ENCODE assay signal across 8 cellular contexts in genomic region chr20:44532248-44532980, GRCh38. TPM values are rescaled to one million over a fixed set of nuclear protein-coding genes. Genes with fewer than 3 reads are reported as not detected.
DNase-seq lines count a peak whose midpoint lies in the region; ATAC-seq, FAIRE-seq and TF ChIP-seq lines count a peak whose summit lies in the region.

No MANE protein-coding gene starts in this region.

- peak; percentile 23 for DNase-seq in activated T-cell treated with anti-CD3 and anti-CD28 coated beads, Interleukin-2, amount 50 U/mL, for 1 hour
- DNase-seq in activated T-cell treated with anti-CD3 and anti-CD28 coated beads, Interleukin-2, amount 50 U/mL, for 72 hours = no peak
- DNase-seq in bronchial epithelial cell (ENCODE audit: low read depth) = no peak
- no peak for DNase-seq in lower leg skin (ENCODE audit: low spot score in 2 of 2)
- no peak for DNase-seq in NCI-H2171 (lab: John Stamatoyannopoulos, UW)

- 9 to 10% methylated on average over 11 of the region's 11 CpGs for WGBS in lower leg skin, 2 donors
- WGBS in urinary bladder = 6% methylated on average over 11 of the region's 11 CpGs

- H3K27me3 Mint-ChIP-seq in activated T-cell treated with anti-CD3 and anti-CD28 coated beads, Interleukin-2, amount 50 U/mL, for 72 hours (ENCODE audit: low read depth) = no peaks in the 10 kb centered on the region

- no peak overlapping the region for H3K4me3 Mint-ChIP-seq in activated T-cell treated with anti-CD3 and anti-CD28 coated beads, Interleukin-2, amount 50 U/mL, for 72 hours

- no peak for ATAC-seq in activated T-cell treated with anti-CD3 and anti-CD28 coated beads, Interleukin-2, amount 50 U/mL, for 72 hours (replicated peaks in 1 of 2)
- ATAC-seq in GM18909 (IDR thresholded peaks at IDR 0.05; ENCODE audit: poor library complexity, unreplicated experiment) = no peak
- no peak for ATAC-seq in HG03025 (IDR thresholded peaks at IDR 0.05; ENCODE audit: low FRiP score, unreplicated experiment)

- no peak for TF ChIP-seq CTCF in bronchial epithelial cell (IDR thresholded peaks at IDR 0.05; ENCODE audit: insufficient read depth, low read length, severe bottlenecking)
- TF ChIP-seq CTCF in lower leg skin (IDR thresholded peaks at IDR 0.05) = no peak

- H3K27ac Mint-ChIP-seq in activated T-cell treated with anti-CD3 and anti-CD28 coated beads, Interleukin-2, amount 50 U/mL, for 72 hours = no peak overlapping the region

- H3K27me3 ChIP-seq in bronchial epithelial cell (ENCODE audit: control insufficient read depth, insufficient read depth, low read length) = no peaks in the 10 kb centered on the region

- peaks cover 0 to 3% of the 10 kb centered on the region in 2 donors for H3K36me3 Mint-ChIP-seq in activated T-cell treated with anti-CD3 and anti-CD28 coated beads, Interleukin-2, amount 50 U/mL, for 72 hours (ENCODE audit: insufficient read depth in 2 of 2)

- H3K4me1 ChIP-seq in urinary bladder (ENCODE audit: insufficient read depth) = no peaks in the 10 kb centered on the region

- H3K36me3 ChIP-seq in bronchial epithelial cell (ENCODE audit: control insufficient read depth, insufficient read depth, low read length) (no peaks in the 10 kb centered on the region), urinary bladder (ENCODE audit: insufficient read depth) (no peaks in the 10 kb centered on the region)

- H3K9me3 Mint-ChIP-seq in activated T-cell treated with anti-CD3 and anti-CD28 coated beads, Interleukin-2, amount 50 U/mL, for 72 hours = no peaks in the 10 kb centered on the region

- H3K4me1 Mint-ChIP-seq in activated T-cell treated with anti-CD3 and anti-CD28 coated beads, Interleukin-2, amount 50 U/mL, for 72 hours (ENCODE audit: low read depth) = peaks cover 6% of the 10 kb centered on the region

- intact Hi-C loops in lower leg skin (cut with DNase I; ENCODE audit: low total_unique reads) = no loop called here

- H3K27ac ChIP-seq in urinary bladder (ENCODE audit: low read depth) = no peak overlapping the region

- H3K4me3 ChIP-seq in bronchial epithelial cell (ENCODE audit: low read depth, low read length) = peak overlapping the region; percentile 71
- peak overlapping the region; percentile 63 for H3K4me3 ChIP-seq in lower leg skin (ENCODE audit: low read depth, poor library complexity, severe bottlenecking)
- H3K4me3 ChIP-seq in urinary bladder (ENCODE audit: low read depth, low read length) = peak overlapping the region; percentile 67

- TF ChIP-seq POLR2A in lower leg skin (IDR thresholded peaks at IDR 0.05) = no peak

- FAIRE-seq in bronchial epithelial cell (lab: Jason Lieb, UNC) = no peak

RNA-seq across cellular contexts. Expression of gene SERINC3, which starts 10.5 kb away (rescaled TPM):
- total RNA-seq in activated T-cell treated with anti-CD3 and anti-CD28 coated beads, Interleukin-2, amount 50 U/mL, for 72 hours = 10 to 100 TPM; 85.6 to 100.0 TPM
- total RNA-seq in bronchial epithelial cell (82.4 and 107 TPM in 2 replicates), lower leg skin (100 to 1,000 TPM; 102 to 142 (median 124) TPM), urinary bladder (73.9 TPM)
- polyA plus RNA-seq in urinary bladder = 93.4 TPM

RNA-seq across cellular contexts. Expression of gene PKIG, which starts 50.0 kb away (rescaled TPM):
- total RNA-seq in activated T-cell treated with anti-CD3 and anti-CD28 coated beads, Interleukin-2, amount 50 U/mL, for 72 hours = 10 to 100 TPM; 10.3 to 13.6 TPM
- 8.4 and 15.0 TPM in 2 replicates for total RNA-seq in bronchial epithelial cell
- 10 to 100 TPM; 21.5 to 42.6 (median 28.2) TPM for total RNA-seq in lower leg skin
- 65.1 TPM for total RNA-seq in urinary bladder
- polyA plus RNA-seq in urinary bladder = 277 TPM

RNA-seq across cellular contexts. Expression of gene TTPAL, which starts 56.7 kb away (rescaled TPM):
- 10 to 100 TPM; 15.9 to 21.0 TPM for total RNA-seq in activated T-cell treated with anti-CD3 and anti-CD28 coated beads, Interleukin-2, amount 50 U/mL, for 72 hours
- 9.0 and 12.5 TPM in 2 replicates for total RNA-seq in bronchial epithelial cell
- 10 to 100 TPM; 27.1 to 36.8 (median 31.7) TPM for total RNA-seq in lower leg skin
- total RNA-seq in urinary bladder = 7.6 TPM
- polyA plus RNA-seq in urinary bladder = 3.9 TPM
